13 cellular contexts compared by ENCODE assay signal in the genomic region with DNA sequence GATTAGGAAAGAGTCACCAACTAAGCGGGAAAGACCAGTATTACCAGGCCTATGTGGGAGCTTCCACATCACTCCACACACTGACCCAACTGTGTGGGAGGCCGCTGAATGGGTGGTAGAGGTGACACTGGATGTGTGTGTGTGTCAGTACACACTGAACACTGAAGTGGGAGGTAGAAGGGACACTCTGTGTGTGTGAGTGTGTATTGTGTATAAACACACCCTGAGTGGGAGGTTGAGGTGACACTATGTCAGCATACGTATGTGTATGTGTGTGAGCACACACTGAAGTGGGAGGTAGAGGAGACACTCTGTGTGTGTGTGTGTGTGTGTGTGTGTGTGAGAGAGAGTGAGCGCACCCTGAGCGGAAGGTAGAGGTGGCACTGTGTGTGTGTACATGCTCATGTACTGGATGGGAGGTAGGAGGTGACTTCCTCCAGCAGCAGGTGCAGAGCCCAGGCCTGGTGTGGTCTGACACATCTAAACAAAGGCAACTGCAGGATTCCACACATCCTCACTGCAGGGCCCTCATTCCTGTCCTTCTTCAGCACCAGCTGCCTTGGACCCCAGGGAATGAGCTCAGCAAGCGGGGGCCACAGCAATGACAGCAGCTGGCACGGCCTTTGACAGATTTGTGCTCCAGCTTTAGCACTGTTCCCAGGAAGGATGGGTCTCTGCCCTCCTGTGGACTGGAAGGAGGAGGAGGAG. TPM values are rescaled to one million over a fixed set of nuclear protein-coding genes. Genes with fewer than 3 reads are reported as not detected.
DNase-seq lines count a peak whose midpoint lies in the region; ATAC-seq and TF ChIP-seq lines count a peak whose summit lies in the region.
"Had no signal": no experiment of that assay in that cellular context is flagged by ENCODE, and none has a peak within 500 bp of the region (broad histone marks: within the 10 kb centered on the region; RNA-seq: fewer than 3 reads in every experiment).

No MANE protein-coding gene starts in this region.

- no peaks in the 10 kb centered on the region for H4K20me1 ChIP-seq in neural progenitor cell (ENCODE audit: low read depth)

- no peak for TF ChIP-seq CTCF in neural progenitor cell (IDR thresholded peaks at IDR 0.05)

- no peak overlapping the region for H2AFZ ChIP-seq in neural progenitor cell (replicated peaks)

- H3K4me3 Mint-ChIP-seq in activated T-cell treated with anti-CD3 and anti-CD28 coated beads, Interleukin-2, amount 50 U/mL, for 72 hours: peak overlapping the region in 1 of 2 donors; percentile 49
- H3K4me3 Mint-ChIP-seq in neural progenitor cell: no peak overlapping the region
- H3K4me3 Mint-ChIP-seq: activated CD4-positive, alpha-beta memory T cell treated with anti-CD3 and anti-CD28 coated beads for 36 hours; type B pancreatic cell had no signal

- no peaks in the 10 kb centered on the region for H3K36me3 ChIP-seq in neural progenitor cell
- H3K36me3 ChIP-seq: esophagus squamous epithelium, Peyer's patch had no signal

- H3K4me1 Mint-ChIP-seq in activated T-cell treated with anti-CD3 and anti-CD28 coated beads, Interleukin-2, amount 50 U/mL, for 72 hours (ENCODE audit: low read depth): peaks cover 64% of the 10 kb centered on the region
- peaks cover 12% of the 10 kb centered on the region for H3K4me1 Mint-ChIP-seq in neural progenitor cell

- no peaks in the 10 kb centered on the region for H3K4me1 ChIP-seq in neural progenitor cell
- H3K4me1 ChIP-seq: esophagus squamous epithelium, Peyer's patch had no signal

- peak overlapping the region; percentile 24 for H3K27ac Mint-ChIP-seq in activated T-cell treated with anti-CD3 and anti-CD28 coated beads, Interleukin-2, amount 50 U/mL, for 72 hours
- peak overlapping the region; percentile 17 for H3K27ac Mint-ChIP-seq in neural progenitor cell
- H3K27ac Mint-ChIP-seq: activated CD4-positive, alpha-beta memory T cell treated with anti-CD3 and anti-CD28 coated beads for 36 hours; type B pancreatic cell had no signal

- no peak overlapping the region for H3K4me2 ChIP-seq in neural progenitor cell

- no peak overlapping the region for H3K9ac ChIP-seq in neural progenitor cell

- H3K4me3 ChIP-seq in Jurkat, Clone E6-1 (ENCODE audit: low read length): no peak overlapping the region
- no peak overlapping the region for H3K4me3 ChIP-seq in neural progenitor cell
- H3K4me3 ChIP-seq: esophagus squamous epithelium, Peyer's patch had no signal

- DNase-seq in NCI-H524 (lab: John Stamatoyannopoulos, UW): peak; percentile 49 to 85
- no peak for DNase-seq in NCI-H524 treated with DMSO at 0.1 percent for 48 hours (lab: John Stamatoyannopoulos, UW)
- peak; percentile 58 for DNase-seq in Jurkat, Clone E6-1 (ENCODE audit: low read depth, low spot score)
- DNase-seq in activated T-cell treated with anti-CD3 and anti-CD28 coated beads, Interleukin-2, amount 50 U/mL, for 72 hours: no peak
- peak; percentile 29 for DNase-seq in neural progenitor cell (ENCODE audit: low spot score)
- no peak for DNase-seq in HuH-7.5 (ENCODE audit: low spot score)
- DNase-seq: esophagus squamous epithelium, hypothalamus, Peyer's patch had no signal

- H3K27me3 ChIP-seq in neural progenitor cell: no peaks in the 10 kb centered on the region
- H3K27me3 ChIP-seq: esophagus squamous epithelium, Peyer's patch had no signal

- peak; percentile 16 to 19 for ATAC-seq in activated T-cell treated with anti-CD3 and anti-CD28 coated beads, Interleukin-2, amount 50 U/mL, for 72 hours (replicated peaks in 1 of 2)
- no peak for ATAC-seq in HG03571 (IDR thresholded peaks at IDR 0.05; ENCODE audit: unreplicated experiment)
- ATAC-seq in GM21367 (IDR thresholded peaks at IDR 0.05; ENCODE audit: unreplicated experiment): no peak

- H3K79me2 ChIP-seq in neural progenitor cell (ENCODE audit: low read depth): no peaks in the 10 kb centered on the region

- H3K27me3 Mint-ChIP-seq in activated T-cell treated with anti-CD3 and anti-CD28 coated beads, Interleukin-2, amount 50 U/mL, for 72 hours (ENCODE audit: low read depth): no peaks in the 10 kb centered on the region
- peaks cover 13% of the 10 kb centered on the region for H3K27me3 Mint-ChIP-seq in neural progenitor cell (ENCODE audit: insufficient read depth, low read depth)
- H3K27me3 Mint-ChIP-seq: activated CD4-positive, alpha-beta memory T cell treated with anti-CD3 and anti-CD28 coated beads for 36 hours; type B pancreatic cell had no signal

- H3F3A ChIP-seq in neural progenitor cell (ENCODE audit: low read depth): no peaks in the 10 kb centered on the region

- no peaks in the 10 kb centered on the region for H3K9me3 ChIP-seq in neural progenitor cell (ENCODE audit: low read depth)
- H3K9me3 ChIP-seq: esophagus squamous epithelium, Peyer's patch had no signal

- H3K27ac ChIP-seq in neural progenitor cell: no peak overlapping the region
- H3K27ac ChIP-seq: esophagus squamous epithelium, Peyer's patch had no signal

- no peaks in the 10 kb centered on the region for H3K36me3 Mint-ChIP-seq in activated T-cell treated with anti-CD3 and anti-CD28 coated beads, Interleukin-2, amount 50 U/mL, for 72 hours (ENCODE audit: insufficient read depth in 2 of 2)
- H3K36me3 Mint-ChIP-seq in neural progenitor cell: no peaks in the 10 kb centered on the region
- H3K36me3 Mint-ChIP-seq: activated CD4-positive, alpha-beta memory T cell treated with anti-CD3 and anti-CD28 coated beads for 36 hours; type B pancreatic cell had no signal

- peaks cover 0 to 1% of the 10 kb centered on the region in 2 donors for H3K9me3 Mint-ChIP-seq in activated T-cell treated with anti-CD3 and anti-CD28 coated beads, Interleukin-2, amount 50 U/mL, for 72 hours
- H3K9me3 Mint-ChIP-seq in neural progenitor cell: no peaks in the 10 kb centered on the region
- H3K9me3 Mint-ChIP-seq: activated CD4-positive, alpha-beta memory T cell treated with anti-CD3 and anti-CD28 coated beads for 36 hours; type B pancreatic cell had no signal

RNA-seq across cellular contexts. Expression of gene RBM20, which starts 26.5 kb away (rescaled TPM):
- polyA plus RNA-seq in Jurkat, Clone E6-1 (2012; ENCODE audit: insufficient read depth, insufficient read length): not detected
- total RNA-seq in activated T-cell treated with anti-CD3 and anti-CD28 coated beads, Interleukin-2, amount 50 U/mL, for 72 hours: under 1 TPM; 0.37 to 0.72 TPM
- total RNA-seq in neural progenitor cell (ENCODE audit: low replicate concordance): 0.28 and 0.32 TPM in 2 replicates
- total RNA-seq: activated CD4-positive, alpha-beta memory T cell treated with anti-CD3 and anti-CD28 coated beads for 36 hours had no signal

RNA-seq across cellular contexts. Expression of gene SMC3, which starts 50.1 kb away (rescaled TPM):
- polyA plus RNA-seq in Jurkat, Clone E6-1 (2012; ENCODE audit: insufficient read depth, insufficient read length): 38.8 TPM
- total RNA-seq in activated T-cell treated with anti-CD3 and anti-CD28 coated beads, Interleukin-2, amount 50 U/mL, for 72 hours: 10 to 100 TPM; 79.7 to 85.6 TPM
- 72.0 and 109 TPM in 2 replicates for total RNA-seq in neural progenitor cell (ENCODE audit: low replicate concordance)

Comparison
In these comparisons a context has a peak if more than half of its experiments do, and no peak if none do; other contexts are left out.
1. DNase-seq: peak in NCI-H524 (2 of 2), Jurkat, Clone E6-1 (single experiment) and neural progenitor cell (single experiment); none in NCI-H524 treated with DMSO at 0.1 percent for 48 hours (single experiment), activated T-cell treated with anti-CD3 and anti-CD28 coated beads, Interleukin-2, amount 50 U/mL, for 72 hours (0 of 2) and HuH-7.5 (single experiment).
2. ATAC-seq: peak in activated T-cell treated with anti-CD3 and anti-CD28 coated beads, Interleukin-2, amount 50 U/mL, for 72 hours (2 of 2); none in HG03571 (single experiment) and GM21367 (single experiment).